ENCODE assay signal across 11 cellular contexts in the genomic region with DNA sequence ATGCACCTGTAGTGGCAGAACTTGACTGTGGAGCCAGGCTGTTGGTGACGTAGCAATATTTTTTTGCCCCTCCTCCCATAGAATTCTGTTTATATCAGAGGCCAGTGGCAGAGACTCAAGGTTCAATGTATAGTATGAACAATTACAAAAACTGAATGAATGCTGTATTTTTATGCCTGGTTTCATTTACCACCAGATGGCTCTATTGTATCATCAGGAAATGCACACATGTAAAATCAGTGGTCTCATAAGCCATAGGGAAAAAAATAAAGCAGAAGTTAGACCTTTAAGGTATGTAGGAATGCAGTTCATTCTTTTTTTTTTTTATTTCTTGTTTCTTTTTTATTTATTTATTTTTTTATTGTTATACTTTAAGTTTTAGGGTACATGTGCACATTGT. TPM values are rescaled to one million over a fixed set of nuclear protein-coding genes. Genes with fewer than 3 reads are reported as not detected.
DNase-seq lines count a peak whose midpoint lies in the region; ATAC-seq and TF ChIP-seq lines count a peak whose summit lies in the region.
"Had no signal": no experiment of that assay in that cellular context is flagged by ENCODE, and none has a peak within 500 bp of the region (broad histone marks: within the 10 kb centered on the region; RNA-seq: fewer than 3 reads in every experiment).

No MANE protein-coding gene starts in this region.

- H3K4me2 ChIP-seq in OCI-LY3 (ENCODE audit: low read length): no peak overlapping the region

- H3K27me3 ChIP-seq in OCI-LY3 (ENCODE audit: low read depth, low read length): 0 out of 2 replicates have a peak, but pooled peaks cover 5% of the 10 kb centered on the region
- no peaks in the 10 kb centered on the region for H3K27me3 ChIP-seq in esophagus squamous epithelium
- no peaks in the 10 kb centered on the region for H3K27me3 ChIP-seq in thoracic aorta (replicated peaks; ENCODE audit: insufficient read depth)

- no peak overlapping the region for H3K9ac ChIP-seq in OCI-LY3 (ENCODE audit: low read length)

- H2AFZ ChIP-seq in OCI-LY3 (ENCODE audit: low read depth, low read length): no peak overlapping the region

- no peaks in the 10 kb centered on the region for H4K20me1 ChIP-seq in OCI-LY3 (ENCODE audit: insufficient read depth, low read length)

- TF ChIP-seq POLR2A in esophagus squamous epithelium (IDR thresholded peaks at IDR 0.05): no peak

- H3K36me3 ChIP-seq in OCI-LY3 (replicated peaks; ENCODE audit: low read depth, low read length): no peaks in the 10 kb centered on the region
- no peaks in the 10 kb centered on the region for H3K36me3 ChIP-seq in esophagus squamous epithelium
- no peaks in the 10 kb centered on the region for H3K36me3 ChIP-seq in thoracic aorta

- H3K4me1 ChIP-seq in OCI-LY3 (ENCODE audit: low read length): no peaks in the 10 kb centered on the region
- no peaks in the 10 kb centered on the region for H3K4me1 ChIP-seq in esophagus squamous epithelium
- H3K4me1 ChIP-seq in thoracic aorta (ENCODE audit: control insufficient read depth in 1 of 2, low read depth in 2 of 2): no peaks in the 10 kb centered on the region

- ATAC-seq in thoracic aorta (ENCODE audit: insufficient number of reproducible peaks, low FRiP score, low read depth): no peak
- ATAC-seq in HG03280 (IDR thresholded peaks at IDR 0.05; ENCODE audit: unreplicated experiment): no peak

- intact Hi-C loops in esophagus squamous epithelium (cut with DNase I): no loop called here

- no peaks in the 10 kb centered on the region for H3K79me2 ChIP-seq in OCI-LY3 (ENCODE audit: low read length)

- H3K9me3 ChIP-seq in OCI-LY3 (ENCODE audit: insufficient read depth, low read length) (no peaks in the 10 kb centered on the region), esophagus squamous epithelium (no peaks in the 10 kb centered on the region), thoracic aorta (no peaks in the 10 kb centered on the region)

- WGBS in esophagus squamous epithelium, 2 donors: 58 to 60% methylated on average over 1 of the region's 1 CpG

- no peak overlapping the region for H3K27ac ChIP-seq in OCI-LY3 (ENCODE audit: low read length)
- no peak overlapping the region for H3K27ac ChIP-seq in esophagus squamous epithelium
- no peak overlapping the region for H3K27ac ChIP-seq in thoracic aorta
- H3K27ac ChIP-seq: HL-60 had no signal

- TF ChIP-seq CTCF in OCI-LY3 (IDR thresholded peaks at IDR 0.05; ENCODE audit: low read depth, low read length) (peak; percentile 52), esophagus squamous epithelium (IDR thresholded peaks at IDR 0.05) (peak in 5 of 6 experiments; percentile 18 to 55 (median 29)), thoracic aorta (IDR thresholded peaks at IDR 0.05) (peak; percentile 25)

- H3K4me3 ChIP-seq in OCI-LY3 (ENCODE audit: low read length) (no peak overlapping the region), esophagus squamous epithelium (no peak overlapping the region), thoracic aorta (no peak overlapping the region)

- DNase-seq in NCI-H82 (lab: John Stamatoyannopoulos, UW) (peak; percentile 22), NCI-H82 treated with DMSO at 0.1 percent for 48 hours (lab: John Stamatoyannopoulos, UW; ENCODE audit: unreplicated experiment) (no peak), esophagus squamous epithelium (lab: John Stamatoyannopoulos, UW) (no peak), thoracic aorta (ENCODE audit: low spot score) (no peak), GOT3 (lab: John Stamatoyannopoulos, UW) (no peak), NCI-H2107 treated with DMSO at 0.1 percent for 48 hours (lab: John Stamatoyannopoulos, UW; ENCODE audit: unreplicated experiment) (no peak)
- DNase-seq: activated CD8-positive, alpha-beta memory T cell treated with anti-CD3 and anti-CD28 coated beads, Interleukin-2, amount 50 U/mL, for 48 hours; CD8-positive, alpha-beta memory T cell had no signal

RNA-seq across cellular contexts. Expression of gene CCDC192, which starts 43.6 kb away (rescaled TPM):
- total RNA-seq in esophagus squamous epithelium: not detected
- not detected for total RNA-seq in thoracic aorta
- total RNA-seq: CD8-positive, alpha-beta memory T cell had no signal
